Comparison of ENCODE assay signal across 8 cellular contexts in the genomic region with DNA sequence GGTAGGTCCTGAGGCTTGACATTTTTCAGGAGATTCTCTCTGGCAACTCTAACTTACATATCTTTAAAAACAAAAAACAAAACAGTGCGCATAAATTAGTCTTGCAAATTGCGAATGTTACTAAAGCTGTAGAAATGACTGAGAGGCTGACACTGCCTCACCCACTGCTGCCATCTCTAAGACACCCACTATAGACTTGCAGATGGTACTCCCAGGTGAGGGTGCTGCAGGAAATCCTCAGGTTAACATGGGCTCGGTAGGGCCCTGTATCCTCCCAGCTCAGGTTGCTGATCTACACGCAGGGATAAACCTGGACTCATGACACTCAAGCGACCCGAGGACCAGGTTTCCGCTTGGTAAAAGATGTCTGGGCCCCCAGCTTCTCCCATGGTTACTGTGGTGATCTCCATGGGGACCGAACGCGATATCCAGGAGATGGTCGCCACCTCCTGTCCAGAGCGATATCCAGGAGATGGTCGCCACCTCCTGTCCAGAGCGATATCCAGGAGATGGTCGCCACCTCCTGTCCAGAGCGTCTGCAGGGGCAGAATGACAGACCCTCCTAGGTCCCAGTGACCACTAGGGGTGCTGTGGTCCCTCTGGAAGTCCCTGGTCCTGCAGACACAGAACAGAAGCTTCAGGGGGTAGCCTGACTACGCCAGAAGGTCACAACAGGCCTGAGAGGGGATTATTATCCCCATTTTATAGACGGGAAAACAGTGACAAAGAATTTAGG. TPM values are rescaled to one million over a fixed set of nuclear protein-coding genes. Genes with fewer than 3 reads are reported as not detected.
DNase-seq lines count a peak whose midpoint lies in the region; ATAC-seq, FAIRE-seq and TF ChIP-seq lines count a peak whose summit lies in the region.

No MANE protein-coding gene starts in this region.

- H3K4me2 ChIP-seq in DND-41 (ENCODE audit: insufficient read depth, low read length) (no peak overlapping the region), mesenchymal stem cell (ENCODE audit: low read length, poor library complexity, severe bottlenecking) (no peak overlapping the region)

- H3K4me1 ChIP-seq in DND-41 (ENCODE audit: insufficient read depth, low read length) (peaks cover 6% of the 10 kb centered on the region), mesenchymal stem cell (ENCODE audit: control insufficient read depth, insufficient read depth, low read depth, low read length) (no peaks in the 10 kb centered on the region)

- 90% methylated on average over 18 of the region's 18 CpGs for WGBS in mesenchymal stem cell

- H3K79me2 ChIP-seq in DND-41 (ENCODE audit: insufficient read depth, low read length), result no peaks in the 10 kb centered on the region

- H3K18ac ChIP-seq in mesenchymal stem cell (ENCODE audit: low read depth in 1 of 2, low read length in 2 of 2), result no peak overlapping the region

- H4K91ac ChIP-seq in mesenchymal stem cell (ENCODE audit: low read length), result no peak overlapping the region

- H3K9ac ChIP-seq in DND-41 (ENCODE audit: low read depth, low read length), result no peak overlapping the region
- no peak overlapping the region for H3K9ac ChIP-seq in mesenchymal stem cell (ENCODE audit: low read length)

- H2BK12ac ChIP-seq in mesenchymal stem cell (ENCODE audit: low read length in 2 of 2), result no peak overlapping the region

- no peak overlapping the region for H2BK5ac ChIP-seq in mesenchymal stem cell (ENCODE audit: low read depth, low read length, poor library complexity, severe bottlenecking)

- H4K8ac ChIP-seq in mesenchymal stem cell (ENCODE audit: low read length), result no peak overlapping the region

- H3K9me3 ChIP-seq in DND-41 (ENCODE audit: insufficient read depth, low read length, severe bottlenecking) (no peaks in the 10 kb centered on the region), mesenchymal stem cell (ENCODE audit: control insufficient read depth, low read length) (no peaks in the 10 kb centered on the region)

- no peaks in the 10 kb centered on the region for H3K36me3 ChIP-seq in DND-41 (ENCODE audit: insufficient read depth, low read length)
- H3K36me3 ChIP-seq in mesenchymal stem cell (ENCODE audit: control insufficient read depth in 1 of 2, insufficient read depth in 2 of 2, low read depth in 1 of 2, low read length in 2 of 2), result no peaks in the 10 kb centered on the region

- no peaks in the 10 kb centered on the region for H4K20me1 ChIP-seq in DND-41 (ENCODE audit: insufficient read depth, low read length)

- H3K79me1 ChIP-seq in mesenchymal stem cell (replicated peaks; ENCODE audit: low read length, poor library complexity, severe bottlenecking), result no peaks in the 10 kb centered on the region

- no peak overlapping the region for H2AK5ac ChIP-seq in mesenchymal stem cell (ENCODE audit: low read length, severe bottlenecking)

- H3K4me3 ChIP-seq in DND-41 (ENCODE audit: low read depth in 1 of 2, low read length in 2 of 2) (no peak overlapping the region), mesenchymal stem cell (ENCODE audit: insufficient read depth in 1 of 2, low read depth in 1 of 2, low read length in 2 of 2) (no peak overlapping the region)

- H3K27me3 ChIP-seq in DND-41 (ENCODE audit: insufficient read depth, low read length, poor library complexity) (no peaks in the 10 kb centered on the region), mesenchymal stem cell (ENCODE audit: control insufficient read depth in 1 of 2, insufficient read depth in 1 of 2, low read length in 2 of 2) (peaks cover 0 to 3% of the 10 kb centered on the region in 2 experiments)

- DNase-seq in DND-41 (peak; percentile 52), HT-29 (ENCODE audit: low spot score) (peak; percentile 57), mesenchymal stem cell (peak; percentile 1), RCC 7860 (ENCODE audit: low spot score) (no peak), NCI-H446 treated with DMSO at 0.1 percent for 48 hours (lab: John Stamatoyannopoulos, UW) (no peak)
- DNase-seq in activated CD8-positive, alpha-beta memory T cell treated with anti-CD3 and anti-CD28 coated beads, Interleukin-2, amount 50 U/mL, for 48 hours, result peak; percentile 74

- H3K4ac ChIP-seq in mesenchymal stem cell (ENCODE audit: low read depth in 1 of 2, low read length in 2 of 2), result no peak overlapping the region

- TF ChIP-seq CTCF in DND-41 (IDR thresholded peaks at IDR 0.05; ENCODE audit: borderline replicate concordance, extremely low read depth, low read length, poor library complexity, severe bottlenecking), result peak; percentile 71

- H2AFZ ChIP-seq in DND-41 (ENCODE audit: low read depth, low read length) (no peak overlapping the region), mesenchymal stem cell (ENCODE audit: low read depth, low read length) (no peak overlapping the region)

- H3K27ac ChIP-seq in DND-41 (ENCODE audit: low read length), result no peak overlapping the region
- H3K27ac ChIP-seq in mesenchymal stem cell (ENCODE audit: low read length, poor library complexity, severe bottlenecking), result no peak overlapping the region

- FAIRE-seq in RCC 7860 (lab: Jason Lieb, UNC), result no peak

- H2BK15ac ChIP-seq in mesenchymal stem cell (ENCODE audit: low read depth, poor library complexity, severe bottlenecking), result no peak overlapping the region

- no peak overlapping the region for H3K23ac ChIP-seq in mesenchymal stem cell (ENCODE audit: low read length in 2 of 2)

- no peak overlapping the region for H3K14ac ChIP-seq in mesenchymal stem cell (ENCODE audit: low read length in 2 of 2)

- ATAC-seq in DND-41 (ENCODE audit: insufficient read depth, low read depth) (peak; percentile 68), GM18909 (IDR thresholded peaks at IDR 0.05; ENCODE audit: poor library complexity, unreplicated experiment) (no peak), HG03095 (IDR thresholded peaks at IDR 0.05; ENCODE audit: unreplicated experiment) (no peak)

- H2BK120ac ChIP-seq in mesenchymal stem cell (ENCODE audit: low read depth, low read length), result no peak overlapping the region

RNA-seq across cellular contexts. Expression of gene LY9, which starts 16.1 kb away (rescaled TPM):
- not detected in 2 replicates for total RNA-seq in HT-29 (2014; rRNA removed; shearing (Covaris generic))
- not detected for polyA plus RNA-seq in mesenchymal stem cell (2013, experiment 1 of 2)
- polyA plus RNA-seq in mesenchymal stem cell (2013, experiment 2 of 2), result not detected

RNA-seq across cellular contexts. Expression of gene SLAMF7, which starts 40.8 kb away (rescaled TPM):
- total RNA-seq in HT-29 (2014; rRNA removed; shearing (Covaris generic)), result not detected in 2 replicates
- not detected for polyA plus RNA-seq in mesenchymal stem cell (2013, experiment 1 of 2)
- not detected for polyA plus RNA-seq in mesenchymal stem cell (2013, experiment 2 of 2)

Comparison
In these comparisons a context has a peak if more than half of its experiments do, and no peak if none do; other contexts are left out.
1. DNase-seq: peak in DND-41 (single experiment), HT-29 (single experiment), activated CD8-positive, alpha-beta memory T cell treated with anti-CD3 and anti-CD28 coated beads, Interleukin-2, amount 50 U/mL, for 48 hours (single experiment) and mesenchymal stem cell (single experiment); none in RCC 7860 (single experiment) and NCI-H446 treated with DMSO at 0.1 percent for 48 hours (single experiment).